ENCODE assay signal across 13 cellular contexts in the genomic region with DNA sequence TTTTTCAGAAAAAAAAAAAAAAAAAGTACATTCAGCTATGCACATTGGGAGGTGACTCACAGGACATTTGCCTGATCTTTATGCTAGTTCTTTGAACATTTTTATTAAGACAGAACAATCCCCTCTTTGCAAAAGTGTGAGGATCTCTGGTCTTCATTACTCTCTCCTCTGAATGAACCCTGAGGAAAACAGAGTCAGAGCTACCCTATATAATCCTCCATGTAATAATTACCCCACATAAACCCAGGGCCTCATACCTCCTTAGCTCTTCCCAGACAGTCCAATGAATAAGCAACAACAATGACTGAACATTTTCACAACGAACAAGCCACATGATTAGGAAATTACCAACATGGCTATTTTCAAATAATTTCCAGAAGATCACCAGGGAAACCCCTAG. TPM values are rescaled to one million over a fixed set of nuclear protein-coding genes. Genes with fewer than 3 reads are reported as not detected.
DNase-seq lines count a peak whose midpoint lies in the region; ATAC-seq and TF ChIP-seq lines count a peak whose summit lies in the region.
"Had no signal": no experiment of that assay in that cellular context is flagged by ENCODE, and none has a peak within 500 bp of the region (broad histone marks: within the 10 kb centered on the region; RNA-seq: fewer than 3 reads in every experiment).

No MANE protein-coding gene starts in this region.

- H3K27ac ChIP-seq in caudate nucleus (ENCODE audit: low read depth, low read length), result no peak overlapping the region

- H3K4me3 ChIP-seq in retinal pigment epithelial cell (ENCODE audit: low read length), result no peak overlapping the region
- H3K4me3 ChIP-seq: ascending aorta, esophagus squamous epithelium had no signal

- DNase-seq in GM04503 (ENCODE audit: low read depth), result peak; percentile 60
- DNase-seq in SK-MEL-5 (ENCODE audit: low read depth, low spot score), result peak; percentile 14
- peak; percentile 58 for DNase-seq in fibroblast of peridontal ligament (ENCODE audit: extremely low read depth)
- peak; percentile 77 for DNase-seq in retinal pigment epithelial cell (ENCODE audit: low read depth)
- no peak for DNase-seq in caudate nucleus (lab: John Stamatoyannopoulos, UW)
- DNase-seq in DMS79 (lab: John Stamatoyannopoulos, UW), result no peak
- DNase-seq: activated CD8-positive, alpha-beta memory T cell treated with anti-CD3 and anti-CD28 coated beads, Interleukin-2, amount 50 U/mL, for 48 hours; esophagus squamous epithelium; NCI-H1694; posterior cingulate gyrus had no signal

- in situ Hi-C loops in SK-MEL-5 (cut with HindIII; ENCODE audit: low pct_unique_long_range_greater_than_20kb, low sequenced_read_pairs), result no loop called here

- TF ChIP-seq CTCF in retinal pigment epithelial cell (conservative IDR thresholded peaks at IDR 0.05; ENCODE audit: low read depth, low read length), result no peak

- no peak for ATAC-seq in HG03039 (IDR thresholded peaks at IDR 0.05; ENCODE audit: unreplicated experiment)
- no peak for ATAC-seq in HG02798 (IDR thresholded peaks at IDR 0.05; ENCODE audit: poor library complexity, unreplicated experiment)

RNA-seq across cellular contexts. Expression of a gene that starts 37.9 kb away (rescaled TPM):
- 9.6 and 9.7 TPM in 2 replicates for total RNA-seq in SK-MEL-5 (2014; rRNA removed; shearing (Covaris generic))
- polyA plus RNA-seq in SK-MEL-5 (2015; cell fraction: cytosol; rRNA removed), result 8.6 and 11.1 TPM in 2 replicates
- polyA plus RNA-seq in SK-MEL-5 (2015; cell fraction: nucleus; rRNA removed), result 4.9 and 10.6 TPM in 2 replicates

Comparison
In these comparisons a context has a peak if more than half of its experiments do, and no peak if none do; other contexts are left out.
1. DNase-seq: peak in GM04503 (single experiment), SK-MEL-5 (single experiment), fibroblast of peridontal ligament (single experiment) and retinal pigment epithelial cell (single experiment); none in caudate nucleus (0 of 61) and DMS79 (single experiment).